In genomic region chr10:124734311-124735166, GRCh38 we compare ENCODE assay signal across 9 cellular contexts. TPM values are rescaled to one million over a fixed set of nuclear protein-coding genes. Genes with fewer than 3 reads are reported as not detected.
DNase-seq lines count a peak whose midpoint lies in the region; ATAC-seq and TF ChIP-seq lines count a peak whose summit lies in the region.
"Had no signal": no experiment of that assay in that cellular context is flagged by ENCODE, and none has a peak within 500 bp of the region (broad histone marks: within the 10 kb centered on the region; RNA-seq: fewer than 3 reads in every experiment).

No MANE protein-coding gene starts in this region.

- H3K4me3 ChIP-seq in mucosa of rectum (ENCODE audit: low read length in 2 of 2) (peak overlapping the region in 1 of 2 donors; percentile 29), thymus (ENCODE audit: low read length) (peak overlapping the region; percentile 46)

- H3K36me3 ChIP-seq in mucosa of rectum (ENCODE audit: control insufficient read depth in 2 of 2, insufficient read depth in 2 of 2, low read length in 2 of 2) (peaks cover 0 to 6% of the 10 kb centered on the region in 2 donors), thymus (ENCODE audit: control insufficient read depth, insufficient read depth) (peaks cover 4% of the 10 kb centered on the region)

- H3K9me3 Mint-ChIP-seq in activated T-cell treated with anti-CD3 and anti-CD28 coated beads, Interleukin-2, amount 50 U/mL, for 4 hours: no peaks in the 10 kb centered on the region
- no peaks in the 10 kb centered on the region for H3K9me3 Mint-ChIP-seq in activated naive CD4-positive, alpha-beta T cell treated with anti-CD3 and anti-CD28 coated beads, Interleukin-2, amount 10 ng/mL, durations not matched to agents 7 days and 5 days

- H3K27ac Mint-ChIP-seq in activated naive CD4-positive, alpha-beta T cell treated with anti-CD3 and anti-CD28 coated beads, Interleukin-2, amount 10 ng/mL, durations not matched to agents 7 days and 5 days: peak overlapping the region; percentile 86

- in situ Hi-C loops in GM13977 (cut with MboI; ENCODE audit: low pct_unique_long_range_greater_than_20kb, low sequenced_read_pairs, unreplicated experiment): loop anchor here (10.0 kb wide), 1 partner anchor 100 kb away; no protein-coding TSS in a partner anchor

- WGBS in thymus: 34% methylated on average over 16 of the region's 16 CpGs

- H3K27ac ChIP-seq in mucosa of rectum (ENCODE audit: low read depth in 2 of 2, low read length in 2 of 2): peak overlapping the region; percentile 38 to 69
- peak overlapping the region; percentile 77 for H3K27ac ChIP-seq in thymus (ENCODE audit: low read depth)

- peaks cover 80 to 82% of the 10 kb centered on the region in 2 donors for H3K4me1 ChIP-seq in mucosa of rectum (ENCODE audit: control insufficient read depth in 2 of 2, insufficient read depth in 2 of 2, low read length in 2 of 2)
- H3K4me1 ChIP-seq in thymus (ENCODE audit: control insufficient read depth, insufficient read depth, low read length): peaks cover 84% of the 10 kb centered on the region

- H3K27me3 ChIP-seq in mucosa of rectum (ENCODE audit: control insufficient read depth in 2 of 2, insufficient read depth in 2 of 2, low read length in 2 of 2): no peaks in the 10 kb centered on the region
- no peaks in the 10 kb centered on the region for H3K27me3 ChIP-seq in thymus (ENCODE audit: control insufficient read depth, insufficient read depth)

- TF ChIP-seq CTCF in GM13977 (IDR thresholded peaks at IDR 0.05; ENCODE audit: extremely low read depth, insufficient read depth, missing control alignments): no peak

- H3K9me3 ChIP-seq in mucosa of rectum (ENCODE audit: control insufficient read depth in 2 of 2, low read length in 2 of 2) (no peaks in the 10 kb centered on the region), thymus (ENCODE audit: control insufficient read depth) (no peaks in the 10 kb centered on the region)

- peak overlapping the region in 1 of 2 donors; percentile 20 for H3K9ac ChIP-seq in mucosa of rectum (ENCODE audit: low read depth in 1 of 2, low read length in 2 of 2)

- peaks cover 95% of the 10 kb centered on the region for H3K4me1 Mint-ChIP-seq in activated T-cell treated with anti-CD3 and anti-CD28 coated beads, Interleukin-2, amount 50 U/mL, for 4 hours (ENCODE audit: low read depth)
- peaks cover 89% of the 10 kb centered on the region for H3K4me1 Mint-ChIP-seq in activated naive CD4-positive, alpha-beta T cell treated with anti-CD3 and anti-CD28 coated beads, Interleukin-2, amount 10 ng/mL, durations not matched to agents 7 days and 5 days

- H3K27me3 Mint-ChIP-seq in activated T-cell treated with anti-CD3 and anti-CD28 coated beads, Interleukin-2, amount 50 U/mL, for 4 hours (ENCODE audit: low read depth): no peaks in the 10 kb centered on the region
- peaks cover 9% of the 10 kb centered on the region for H3K27me3 Mint-ChIP-seq in activated naive CD4-positive, alpha-beta T cell treated with anti-CD3 and anti-CD28 coated beads, Interleukin-2, amount 10 ng/mL, durations not matched to agents 7 days and 5 days

- peak; percentile 20 to 36 for ATAC-seq in activated T-cell treated with anti-CD3 and anti-CD28 coated beads, Interleukin-2, amount 50 U/mL, for 4 hours
- ATAC-seq in HG03139 (IDR thresholded peaks at IDR 0.05; ENCODE audit: unreplicated experiment) (no peak), HG03135 (IDR thresholded peaks at IDR 0.05; ENCODE audit: unreplicated experiment) (no peak)

- peak overlapping the region; percentile 81 for H3K4me3 Mint-ChIP-seq in activated T-cell treated with anti-CD3 and anti-CD28 coated beads, Interleukin-2, amount 50 U/mL, for 4 hours
- H3K4me3 Mint-ChIP-seq in activated naive CD4-positive, alpha-beta T cell treated with anti-CD3 and anti-CD28 coated beads, Interleukin-2, amount 10 ng/mL, durations not matched to agents 7 days and 5 days: peak overlapping the region; percentile 44

- CTCF ChIA-PET in activated naive CD4-positive, alpha-beta T cell treated with anti-CD3 and anti-CD28 coated beads, Interleukin-2, amount 10 ng/mL, durations not matched to agents 7 days and 5 days (lab: Charles Lee): interaction anchor here (0.7 to 5.3 kb wide), 7 partner anchors 8 to 195 kb away, joined by 3 to 34 read pairs (median 4); no protein-coding TSS in a partner anchor

- peaks cover 8% of the 10 kb centered on the region for H3K36me3 Mint-ChIP-seq in activated T-cell treated with anti-CD3 and anti-CD28 coated beads, Interleukin-2, amount 50 U/mL, for 4 hours (ENCODE audit: insufficient read depth)
- peaks cover 46% of the 10 kb centered on the region for H3K36me3 Mint-ChIP-seq in activated naive CD4-positive, alpha-beta T cell treated with anti-CD3 and anti-CD28 coated beads, Interleukin-2, amount 10 ng/mL, durations not matched to agents 7 days and 5 days

- DNase-seq in activated T-cell treated with anti-CD3 and anti-CD28 coated beads, Interleukin-2, amount 50 U/mL, for 4 hours: no peak
- DNase-seq in activated T-cell treated with anti-CD3 and anti-CD28 coated beads, Interleukin-2, amount 50 U/mL, for 1 hour: no peak
- DNase-seq in activated naive CD4-positive, alpha-beta T cell treated with anti-CD3 and anti-CD28 coated beads, Interleukin-2, amount 10 ng/mL, durations not matched to agents 7 days and 5 days: peak; percentile 54
- no peak for DNase-seq in GM13977 (ENCODE audit: low spot score)
- DNase-seq: NCI-H187 treated with DMSO at 0.1 percent for 48 hours had no signal

RNA-seq across cellular contexts. Expression of gene FAM53B, which starts 9.6 kb away (rescaled TPM):
- 10 to 100 TPM; 12.9 to 19.2 (median 18.2) TPM for total RNA-seq in activated T-cell treated with anti-CD3 and anti-CD28 coated beads, Interleukin-2, amount 50 U/mL, for 4 hours
- 46.2 TPM for polyA plus RNA-seq in thymus

RNA-seq across cellular contexts. Expression of gene EEF1AKMT2, which starts 57.1 kb away (rescaled TPM):
- 10 to 100 TPM; 20.7 to 23.0 (median 22.3) TPM for total RNA-seq in activated T-cell treated with anti-CD3 and anti-CD28 coated beads, Interleukin-2, amount 50 U/mL, for 4 hours
- polyA plus RNA-seq in thymus: 27.3 TPM

Comparison
In these comparisons a context has a peak if more than half of its experiments do, and no peak if none do; other contexts are left out.
1. ATAC-seq: peak in activated T-cell treated with anti-CD3 and anti-CD28 coated beads, Interleukin-2, amount 50 U/mL, for 4 hours (2 of 2); none in HG03139 (single experiment) and HG03135 (single experiment).